1 cellular context compared by ENCODE assay signal in the genomic region with DNA sequence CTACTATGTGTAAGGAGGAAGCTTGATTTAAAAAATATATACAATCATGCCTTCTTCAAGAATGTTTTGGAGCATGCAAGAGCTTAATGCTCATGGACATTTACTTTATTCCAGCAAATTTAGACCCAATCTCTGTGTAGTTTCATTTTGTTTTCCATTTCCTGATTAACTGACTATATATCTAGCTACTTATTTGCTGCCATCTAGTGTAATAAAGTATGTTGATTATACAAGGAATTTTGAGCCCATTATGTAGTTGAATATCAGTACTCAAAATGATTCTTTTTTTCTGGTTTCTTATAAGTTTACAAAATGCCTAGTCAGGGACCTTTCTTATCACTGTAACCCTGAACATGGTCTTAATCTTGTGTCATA.
TF ChIP-seq lines count a peak whose summit lies in the region.

No MANE protein-coding gene starts in this region.

TF ChIP-seq in A549, 52 proteins besides CTCF, POLR2A, EP300 and RAD21 (continued from another document):
- TF ChIP-seq, protein P1, sequence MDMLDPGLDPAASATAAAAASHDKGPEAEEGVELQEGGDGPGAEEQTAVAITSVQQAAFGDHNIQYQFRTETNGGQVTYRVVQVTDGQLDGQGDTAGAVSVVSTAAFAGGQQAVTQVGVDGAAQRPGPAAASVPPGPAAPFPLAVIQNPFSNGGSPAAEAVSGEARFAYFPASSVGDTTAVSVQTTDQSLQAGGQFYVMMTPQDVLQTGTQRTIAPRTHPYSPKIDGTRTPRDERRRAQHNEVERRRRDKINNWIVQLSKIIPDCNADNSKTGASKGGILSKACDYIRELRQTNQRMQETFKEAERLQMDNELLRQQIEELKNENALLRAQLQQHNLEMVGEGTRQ (IDR thresholded peaks at IDR 0.05) = no peak
- TF ChIP-seq JUN (IDR thresholded peaks at IDR 0.05) (no peak), EHMT2 (IDR thresholded peaks at IDR 0.05; ENCODE audit: low read depth) (no peak), ZC3H11A (IDR thresholded peaks at IDR 0.05) (no peak), NR3C1 (IDR thresholded peaks at IDR 0.05) (no peak)
